ENCODE assay signal across 11 cellular contexts in genomic region chr11:45924036-45924915, GRCh38. TPM values are rescaled to one million over a fixed set of nuclear protein-coding genes. Genes with fewer than 3 reads are reported as not detected.
A peak's percentile ranks its signal among the peaks of the same experiment; 100 is the strongest.
DNase-seq lines count a peak whose midpoint lies in the region; ATAC-seq and TF ChIP-seq lines count a peak whose summit lies in the region.
"Had no signal": no experiment of that assay in that cellular context is flagged by ENCODE, and none has a peak within 500 bp of the region (broad histone marks: within the 10 kb centered on the region; RNA-seq: fewer than 3 reads in every experiment).

No MANE protein-coding gene starts in this region.

- no peak for ATAC-seq in left colon
- no peak for ATAC-seq in stimulated activated naive CD8-positive, alpha-beta T cell treated with anti-CD3 and anti-CD28 coated beads, Interleukin-15, amount 100 ng/mL, for 72 hours

- peak overlapping the region; percentile 3 to 45 for H3K4me3 Mint-ChIP-seq in stimulated activated naive CD8-positive, alpha-beta T cell treated with anti-CD3 and anti-CD28 coated beads, Interleukin-15, amount 100 ng/mL, for 72 hours

- peaks cover 49% of the 10 kb centered on the region for H3K4me1 Mint-ChIP-seq in stimulated activated naive CD8-positive, alpha-beta T cell treated with anti-CD3 and anti-CD28 coated beads, Interleukin-15, amount 100 ng/mL, for 72 hours

- intact Hi-C loops in left colon (cut with DNase I, micrococcal nuclease): no loop called here

- H3K27me3 Mint-ChIP-seq in stimulated activated naive CD8-positive, alpha-beta T cell treated with anti-CD3 and anti-CD28 coated beads, Interleukin-15, amount 100 ng/mL, for 72 hours: peaks cover 27% of the 10 kb centered on the region

- H3K9me3 Mint-ChIP-seq in stimulated activated naive CD8-positive, alpha-beta T cell treated with anti-CD3 and anti-CD28 coated beads, Interleukin-15, amount 100 ng/mL, for 72 hours: no peaks in the 10 kb centered on the region

- no peak for TF ChIP-seq CTCF in VCaP (conservative IDR thresholded peaks at IDR 0.05)

- DNase-seq in activated effector memory CD4-positive, alpha-beta T cell treated with anti-CD3 and anti-CD28 coated beads, Interleukin-2, amount 50 U/mL, for 16 hours: peak; percentile 62
- no peak for DNase-seq in activated effector memory CD4-positive, alpha-beta T cell treated with Interleukin-2 at 50 U/mL for 16 hours
- DNase-seq in left colon (peak; percentile 13 to 19), NCI-H446 (lab: John Stamatoyannopoulos, UW) (no peak), hypothalamus (lab: John Stamatoyannopoulos, UW) (no peak), iPS-NIHi7 (ENCODE audit: extremely low spot score) (no peak)
- DNase-seq in stimulated activated naive CD8-positive, alpha-beta T cell treated with anti-CD3 and anti-CD28 coated beads, Interleukin-15, amount 100 ng/mL, for 72 hours: no peak
- DNase-seq: effector CD4-positive, alpha-beta T cell; GF-D8; stimulated activated CD4-positive, alpha-beta T cell treated with anti-CD3 and anti-CD28 coated beads, Interleukin-12 subunit alpha, Interleukin-12 subunit beta, amount 100 ng/mL, for 4 hours had no signal

- peak overlapping the region; percentile 99; the same call in 1 of the 2 replicates for H3K27ac ChIP-seq in VCaP

- H3K27ac Mint-ChIP-seq in stimulated activated naive CD8-positive, alpha-beta T cell treated with anti-CD3 and anti-CD28 coated beads, Interleukin-15, amount 100 ng/mL, for 72 hours: peak overlapping the region in 1 of 2 donors; percentile 69

RNA-seq across cellular contexts. Expression of gene LARGE2, which starts 1.8 kb away (rescaled TPM):
- 1 to 10 TPM; 1.1 to 4.2 TPM for total RNA-seq in left colon

RNA-seq across cellular contexts. Expression of gene PEX16, which starts 6.6 kb away (rescaled TPM):
- 10 to 100 TPM; 39.6 to 42.9 TPM for total RNA-seq in left colon

RNA-seq across cellular contexts. Expression of gene FREY1, which starts 17.2 kb away (rescaled TPM):
- total RNA-seq in left colon: 1 to 10 TPM in 1 of 2 donors, under 1 TPM in 1; 0.61 to 1.3 TPM

RNA-seq across cellular contexts. Expression of gene MAPK8IP1, which starts 38.8 kb away (rescaled TPM):
- 1 to 10 TPM; 1.7 to 4.0 TPM for total RNA-seq in left colon

Comparison
In these comparisons a context has a peak if more than half of its experiments do, and no peak if none do; other contexts are left out.
1. DNase-seq: peak in activated effector memory CD4-positive, alpha-beta T cell treated with anti-CD3 and anti-CD28 coated beads, Interleukin-2, amount 50 U/mL, for 16 hours (single experiment) and left colon (2 of 2); none in activated effector memory CD4-positive, alpha-beta T cell treated with Interleukin-2 at 50 U/mL for 16 hours (single experiment), stimulated activated naive CD8-positive, alpha-beta T cell treated with anti-CD3 and anti-CD28 coated beads, Interleukin-15, amount 100 ng/mL, for 72 hours (0 of 2), NCI-H446 (0 of 2), hypothalamus (0 of 51) and iPS-NIHi7 (single experiment).